Comparison of ENCODE assay signal across 2 cellular contexts in the genomic region with DNA sequence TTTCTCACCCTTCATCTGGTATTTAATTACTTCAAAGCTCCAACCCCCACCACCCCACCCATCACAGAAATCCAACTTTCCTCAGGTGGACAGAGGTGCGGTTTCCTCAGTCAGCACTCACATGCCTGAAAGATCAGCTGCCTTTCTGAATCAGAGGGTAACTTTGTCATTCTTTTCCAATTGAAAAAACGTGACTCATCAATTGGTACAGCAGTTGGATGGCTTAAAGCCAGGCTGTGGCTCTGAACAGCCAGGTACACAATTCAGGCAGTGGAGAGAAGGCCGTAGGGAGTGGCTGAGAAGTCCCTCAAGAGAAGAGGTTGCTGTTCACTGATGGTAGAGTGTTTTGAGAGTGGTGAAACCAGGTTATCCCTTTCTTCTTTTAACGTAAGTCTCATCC.
TF ChIP-seq lines count a peak whose summit lies in the region.
"Not testable (repeated sequence)": the region's sequence is repeated elsewhere in the genome, so short reads cannot be mapped to it uniquely, and the experiment has no call there.

No MANE protein-coding gene starts in this region.

TF ChIP-seq in HCT116, 20 proteins besides CTCF, POLR2A, EP300 and RAD21:
- TF ChIP-seq TCF7L2 (IDR thresholded peaks at IDR 0.05; ENCODE audit: borderline replicate concordance, extremely low read depth, insufficient read depth, insufficient read length) (peak; percentile 36), SP1 (IDR thresholded peaks at IDR 0.05; ENCODE audit: low read depth) (peak; percentile 43; the same call in 1 of the 2 replicates), FOSL1 (IDR thresholded peaks at IDR 0.05; ENCODE audit: low read depth) (peak; percentile 86), JUND (IDR thresholded peaks at IDR 0.05) (peak; percentile 86), POLR2AphosphoS5 (IDR thresholded peaks at IDR 0.05; ENCODE audit: low read depth, low read length) (peak; percentile 41; the same call in 1 of the 2 replicates), SIN3A (IDR thresholded peaks at IDR 0.05; ENCODE audit: low read depth) (peak; percentile 61; the same call in 1 of the 2 replicates), CBX3 (IDR thresholded peaks at IDR 0.05; ENCODE audit: low read depth) (0 out of 2 replicates have a peak, but pooled peaks have one; percentile 65)
- TF ChIP-seq, protein P1, sequence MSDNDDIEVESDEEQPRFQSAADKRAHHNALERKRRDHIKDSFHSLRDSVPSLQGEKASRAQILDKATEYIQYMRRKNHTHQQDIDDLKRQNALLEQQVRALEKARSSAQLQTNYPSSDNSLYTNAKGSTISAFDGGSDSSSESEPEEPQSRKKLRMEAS (IDR thresholded peaks at IDR 0.05), result 0 out of 2 replicates have a peak, but pooled peaks have one; percentile 29

TF ChIP-seq in HepG2, 621 proteins besides CTCF, POLR2A, EP300 and RAD21:
- TF ChIP-seq CREB1 (IDR thresholded peaks at IDR 0.05), result 0 out of 2 replicates have a peak, but pooled peaks have one; percentile 35
- TF ChIP-seq CREB1 (CRISPR knock-in tag; IDR thresholded peaks at IDR 0.05), result not testable (repeated sequence)
